Comparison of ENCODE assay signal across 9 cellular contexts in the genomic region with DNA sequence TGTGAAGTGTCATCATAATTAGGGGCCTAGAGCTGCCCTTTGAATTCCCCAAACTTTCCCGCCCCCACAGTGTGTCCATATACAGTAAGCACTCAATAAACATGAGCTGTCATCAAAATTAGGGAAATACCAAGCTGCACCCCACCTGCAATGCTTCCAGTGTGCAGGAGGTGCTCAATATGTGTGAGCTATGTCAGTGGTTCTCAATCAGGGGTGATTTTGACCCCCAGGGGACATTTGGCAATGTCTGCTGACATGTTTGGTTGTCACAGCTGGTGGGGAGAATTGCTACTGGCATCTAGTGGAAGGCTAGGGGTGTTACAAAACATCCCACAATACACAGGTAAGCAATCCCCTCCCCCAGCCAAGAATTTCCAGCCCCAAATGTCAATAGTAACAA. TPM values are rescaled to one million over a fixed set of nuclear protein-coding genes. Genes with fewer than 3 reads are reported as not detected.
DNase-seq lines count a peak whose midpoint lies in the region; ATAC-seq lines count a peak whose summit lies in the region.
"Had no signal": no experiment of that assay in that cellular context is flagged by ENCODE, and none has a peak within 500 bp of the region (broad histone marks: within the 10 kb centered on the region; RNA-seq: fewer than 3 reads in every experiment).

No MANE protein-coding gene starts in this region.

- H3K27me3 ChIP-seq in H7 (ENCODE audit: control insufficient read depth, insufficient read depth, low read length): no peaks in the 10 kb centered on the region
- H3K27me3 ChIP-seq in mononuclear cell (ENCODE audit: insufficient read depth, low read length): no peaks in the 10 kb centered on the region

- H3K27ac Mint-ChIP-seq in T-helper 1 cell treated with Interleukin-12 subunit alpha and Interleukin-12 subunit beta and Interleukin-4 antibody, amounts not matched to agents 30 μg/mL and 1 μg/mL, for 36 hours: peak overlapping the region; percentile 83
- H3K27ac Mint-ChIP-seq in activated CD8-positive, alpha-beta T cell treated with anti-CD3 and anti-CD28 coated beads, Interleukin-2, amount 10 ng/mL, durations not matched to agents 7 days and 5 days: peak overlapping the region; percentile 73

- CTCF ChIA-PET in activated CD8-positive, alpha-beta T cell treated with anti-CD3 and anti-CD28 coated beads, Interleukin-2, amount 10 ng/mL, durations not matched to agents 7 days and 5 days (lab: Charles Lee): interaction anchor here (1.0 to 2.1 kb wide), 4 partner anchors 16 to 131 kb away, joined by 3 to 6 read pairs (median 4); partner anchors contain the start of gene TIMP1

- peaks cover 18% of the 10 kb centered on the region for H3K4me1 Mint-ChIP-seq in T-helper 1 cell treated with Interleukin-12 subunit alpha and Interleukin-12 subunit beta and Interleukin-4 antibody, amounts not matched to agents 30 μg/mL and 1 μg/mL, for 36 hours (ENCODE audit: low read depth)
- peaks cover 15% of the 10 kb centered on the region for H3K4me1 Mint-ChIP-seq in activated CD8-positive, alpha-beta T cell treated with anti-CD3 and anti-CD28 coated beads, Interleukin-2, amount 10 ng/mL, durations not matched to agents 7 days and 5 days (ENCODE audit: low read depth)

- H3K4me1 ChIP-seq in mononuclear cell (ENCODE audit: insufficient read depth, low read length): peaks cover 70% of the 10 kb centered on the region

- no peaks in the 10 kb centered on the region for H3K9me3 ChIP-seq in mononuclear cell (ENCODE audit: low read depth, low read length)

- H3K36me3 ChIP-seq in H7 (replicated peaks; ENCODE audit: control insufficient read depth, insufficient read depth, low read length): no peaks in the 10 kb centered on the region

- H3K4me3 Mint-ChIP-seq in T-helper 1 cell treated with Interleukin-12 subunit alpha and Interleukin-12 subunit beta and Interleukin-4 antibody, amounts not matched to agents 30 μg/mL and 1 μg/mL, for 36 hours: peak overlapping the region; percentile 84
- peak overlapping the region; percentile 70 for H3K4me3 Mint-ChIP-seq in activated CD8-positive, alpha-beta T cell treated with anti-CD3 and anti-CD28 coated beads, Interleukin-2, amount 10 ng/mL, durations not matched to agents 7 days and 5 days

- H3K9me3 Mint-ChIP-seq in T-helper 1 cell treated with Interleukin-12 subunit alpha and Interleukin-12 subunit beta and Interleukin-4 antibody, amounts not matched to agents 30 μg/mL and 1 μg/mL, for 36 hours: no peaks in the 10 kb centered on the region
- no peaks in the 10 kb centered on the region for H3K9me3 Mint-ChIP-seq in activated CD8-positive, alpha-beta T cell treated with anti-CD3 and anti-CD28 coated beads, Interleukin-2, amount 10 ng/mL, durations not matched to agents 7 days and 5 days (ENCODE audit: insufficient read depth)

- DNase-seq in T-helper 1 cell (no peak), H7 (peak; percentile 70), KG1 (lab: John Stamatoyannopoulos, UW) (no peak), NCI-H774 (lab: John Stamatoyannopoulos, UW) (no peak)
- peak; percentile 31 for DNase-seq in activated CD8-positive, alpha-beta T cell treated with anti-CD3 and anti-CD28 coated beads, Interleukin-2, amount 10 ng/mL, durations not matched to agents 7 days and 5 days
- DNase-seq: ACHN had no signal

- peaks cover 8% of the 10 kb centered on the region for H3K36me3 Mint-ChIP-seq in T-helper 1 cell treated with Interleukin-12 subunit alpha and Interleukin-12 subunit beta and Interleukin-4 antibody, amounts not matched to agents 30 μg/mL and 1 μg/mL, for 36 hours (ENCODE audit: low read depth)
- H3K36me3 Mint-ChIP-seq in activated CD8-positive, alpha-beta T cell treated with anti-CD3 and anti-CD28 coated beads, Interleukin-2, amount 10 ng/mL, durations not matched to agents 7 days and 5 days (ENCODE audit: low read depth): no peaks in the 10 kb centered on the region

- POLR2A ChIA-PET in activated CD8-positive, alpha-beta T cell treated with anti-CD3 and anti-CD28 coated beads, Interleukin-2, amount 10 ng/mL, durations not matched to agents 7 days and 5 days (lab: Charles Lee): no interaction called here

- ATAC-seq in activated CD8-positive, alpha-beta T cell treated with anti-CD3 and anti-CD28 coated beads, Interleukin-2, amount 10 ng/mL, durations not matched to agents 7 days and 5 days: no peak
- no peak for ATAC-seq in HG02588 (IDR thresholded peaks at IDR 0.05; ENCODE audit: unreplicated experiment)

- H3K4me3 ChIP-seq in H7 (ENCODE audit: insufficient read depth, low read depth, low read length) (no peak overlapping the region), mononuclear cell (ENCODE audit: low read length) (peak overlapping the region; percentile 42)

- no peaks in the 10 kb centered on the region for H3K27me3 Mint-ChIP-seq in T-helper 1 cell treated with Interleukin-12 subunit alpha and Interleukin-12 subunit beta and Interleukin-4 antibody, amounts not matched to agents 30 μg/mL and 1 μg/mL, for 36 hours (ENCODE audit: low read depth)
- no peaks in the 10 kb centered on the region for H3K27me3 Mint-ChIP-seq in activated CD8-positive, alpha-beta T cell treated with anti-CD3 and anti-CD28 coated beads, Interleukin-2, amount 10 ng/mL, durations not matched to agents 7 days and 5 days (ENCODE audit: low read depth)

RNA-seq across cellular contexts. Expression of gene CFP, which starts 0.8 kb away (rescaled TPM):
- total RNA-seq in H7 (2014; rRNA removed; shearing (Covaris generic)): 5.5 and 6.0 TPM in 2 replicates
- 10 to 100 TPM; 11.5 to 13.1 TPM for total RNA-seq in activated CD8-positive, alpha-beta T cell treated with anti-CD3 and anti-CD28 coated beads, Interleukin-2, amount 10 ng/mL, durations not matched to agents 7 days and 5 days
- total RNA-seq in mononuclear cell: 139 TPM

RNA-seq across cellular contexts. Expression of gene SYN1, which starts 9.3 kb away (rescaled TPM):
- 0.81 and 2.1 TPM in 2 replicates for total RNA-seq in H7 (2014; rRNA removed; shearing (Covaris generic))
- under 1 TPM; 0.57 to 0.58 TPM for total RNA-seq in activated CD8-positive, alpha-beta T cell treated with anti-CD3 and anti-CD28 coated beads, Interleukin-2, amount 10 ng/mL, durations not matched to agents 7 days and 5 days
- total RNA-seq in mononuclear cell: 0.21 TPM

RNA-seq across cellular contexts. Expression of gene ELK1, which starts 21.4 kb away (rescaled TPM):
- total RNA-seq in H7 (2014; rRNA removed; shearing (Covaris generic)): 32.7 and 33.8 TPM in 2 replicates
- 10 to 100 TPM; 56.9 to 58.7 TPM for total RNA-seq in activated CD8-positive, alpha-beta T cell treated with anti-CD3 and anti-CD28 coated beads, Interleukin-2, amount 10 ng/mL, durations not matched to agents 7 days and 5 days
- 19.3 TPM for total RNA-seq in mononuclear cell

RNA-seq across cellular contexts. Expression of gene UXT, which starts 30.0 kb away (rescaled TPM):
- 87.5 and 93.7 TPM in 2 replicates for total RNA-seq in H7 (2014; rRNA removed; shearing (Covaris generic))
- 100 to 1,000 TPM; 148 to 156 TPM for total RNA-seq in activated CD8-positive, alpha-beta T cell treated with anti-CD3 and anti-CD28 coated beads, Interleukin-2, amount 10 ng/mL, durations not matched to agents 7 days and 5 days
- 176 TPM for total RNA-seq in mononuclear cell

RNA-seq across cellular contexts. Expression of gene TIMP1, which starts 46.7 kb away (rescaled TPM):
- 59.6 and 66.1 TPM in 2 replicates for total RNA-seq in H7 (2014; rRNA removed; shearing (Covaris generic))
- 10 to 100 TPM; 58.7 to 68.5 TPM for total RNA-seq in activated CD8-positive, alpha-beta T cell treated with anti-CD3 and anti-CD28 coated beads, Interleukin-2, amount 10 ng/mL, durations not matched to agents 7 days and 5 days
- 70.5 TPM for total RNA-seq in mononuclear cell

Comparison
In these comparisons a context has a peak if more than half of its experiments do, and no peak if none do; other contexts are left out.
1. DNase-seq: peak in H7 (single experiment) and activated CD8-positive, alpha-beta T cell treated with anti-CD3 and anti-CD28 coated beads, Interleukin-2, amount 10 ng/mL, durations not matched to agents 7 days and 5 days (single experiment); none in T-helper 1 cell (0 of 5), KG1 (single experiment) and NCI-H774 (single experiment).